Comparison of ENCODE assay signal across 22 cellular contexts in the genomic region with DNA sequence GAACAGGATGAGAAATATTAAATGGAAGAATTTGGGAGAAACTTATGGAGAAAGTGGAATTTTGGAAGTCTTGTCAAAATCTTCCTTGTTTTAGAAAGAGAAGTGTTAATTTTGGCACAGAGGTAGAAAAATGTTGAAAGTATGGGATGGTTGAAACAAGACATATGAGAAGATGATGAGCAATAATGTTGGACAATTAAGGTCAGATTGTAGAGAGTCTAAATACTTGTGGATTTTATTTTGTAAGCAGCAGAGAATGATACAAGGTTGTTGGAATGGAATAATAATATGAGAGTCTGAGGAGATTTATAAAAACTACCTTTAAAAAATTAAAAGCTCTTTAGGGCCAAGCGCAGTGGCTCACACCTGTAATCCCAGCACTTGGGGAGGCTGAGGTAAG. TPM values are rescaled to one million over a fixed set of nuclear protein-coding genes. Genes with fewer than 3 reads are reported as not detected.
DNase-seq lines count a peak whose midpoint lies in the region; ATAC-seq and TF ChIP-seq lines count a peak whose summit lies in the region.
"Had no signal": no experiment of that assay in that cellular context is flagged by ENCODE, and none has a peak within 500 bp of the region (broad histone marks: within the 10 kb centered on the region; RNA-seq: fewer than 3 reads in every experiment).

No MANE protein-coding gene starts in this region.

- H3K4me1 Mint-ChIP-seq in T-helper 2 cell treated with Interferon-gamma antibody and Interleukin-4, amounts not matched to agents 5 μg/mL and 100 μg/mL, for 36 hours (ENCODE audit: low read depth): peaks cover 43% of the 10 kb centered on the region
- H3K4me1 Mint-ChIP-seq in Calu3 (ENCODE audit: low read depth, unreplicated experiment) (no peaks in the 10 kb centered on the region), memory B cell (peaks cover 29% of the 10 kb centered on the region)

- H3K27me3 ChIP-seq in SU-DHL-6 (ENCODE audit: low read length) (no peaks in the 10 kb centered on the region), H7 (ENCODE audit: control insufficient read depth, insufficient read depth, low read length) (no peaks in the 10 kb centered on the region)
- H3K27me3 ChIP-seq: adrenal gland, breast epithelium, neutrophil, thyroid gland had no signal

- CTCF ChIA-PET in Calu3 (lab: Charles Lee): no interaction called here

- H3K4me3 Mint-ChIP-seq in T-helper 2 cell treated with Interferon-gamma antibody and Interleukin-4, amounts not matched to agents 5 μg/mL and 100 μg/mL, for 36 hours: no peak overlapping the region
- H3K4me3 Mint-ChIP-seq in Calu3 (ENCODE audit: low read depth, unreplicated experiment): no peak overlapping the region
- no peak overlapping the region for H3K4me3 Mint-ChIP-seq in memory B cell
- H3K4me3 Mint-ChIP-seq: endodermal cell, H9 had no signal

- H3K79me2 ChIP-seq in SU-DHL-6 (ENCODE audit: insufficient read depth, low read length): peaks cover 99% of the 10 kb centered on the region

- peaks cover 26% of the 10 kb centered on the region for H3K36me3 Mint-ChIP-seq in T-helper 2 cell treated with Interferon-gamma antibody and Interleukin-4, amounts not matched to agents 5 μg/mL and 100 μg/mL, for 36 hours (ENCODE audit: low read depth)
- H3K36me3 Mint-ChIP-seq in Calu3 (ENCODE audit: insufficient read depth, unreplicated experiment) (no peaks in the 10 kb centered on the region), memory B cell (peaks cover 10% of the 10 kb centered on the region)

- H3K9me2 ChIP-seq in SU-DHL-6 (replicated peaks; ENCODE audit: insufficient read depth, low read length): no peaks in the 10 kb centered on the region

- peak overlapping the region; percentile 67 for H3K27ac ChIP-seq in SU-DHL-6 (ENCODE audit: low read depth, low read length)
- H3K27ac ChIP-seq: adrenal gland, breast epithelium, neutrophil, thyroid gland had no signal

- no peak for ATAC-seq in memory B cell (ENCODE audit: low read depth)
- ATAC-seq: activated CD4-positive, CD25-positive, alpha-beta regulatory T cell treated with anti-CD3 and anti-CD28 coated beads, Interleukin-2, amount 50 U/mL, for 24 hours had no signal

- no peak for DNase-seq in T-helper 2 cell treated with Interferon-gamma antibody and Interleukin-4, amounts not matched to agents 5 μg/mL and 100 μg/mL, for 36 hours (ENCODE audit: low spot score)
- no peak for DNase-seq in T-helper 2 cell
- no peak for DNase-seq in Calu3
- no peak for DNase-seq in memory B cell (ENCODE audit: low spot score in 2 of 2)
- no peak for DNase-seq in MV-4-11 (lab: John Stamatoyannopoulos, UW)
- no peak for DNase-seq in NK-92 treated with Interleukin-12 subunit alpha and Interleukin-12 subunit beta, amount 100 ng/mL, for 24 hours (lab: John Stamatoyannopoulos, UW)
- no peak for DNase-seq in H7
- DNase-seq: 8988T; activated effector memory CD4-positive, alpha-beta T cell treated with Interleukin-2 at 50 U/mL for 16 hours; adrenal gland; cortex of kidney; endodermal cell; glutamatergic neuron; H9; NCI-H1417 treated with DMSO at 0.1 percent for 48 hours; NCI-H510A treated with DMSO at 0.1 percent for 48 hours; stimulated activated naive CD4-positive, alpha-beta T cell; thyroid gland had no signal

- no peaks in the 10 kb centered on the region for H3K36me3 ChIP-seq in SU-DHL-6 (ENCODE audit: low read length)
- no peaks in the 10 kb centered on the region for H3K36me3 ChIP-seq in H7 (replicated peaks; ENCODE audit: control insufficient read depth, insufficient read depth, low read length)
- H3K36me3 ChIP-seq: adrenal gland, breast epithelium, neutrophil, thyroid gland had no signal

- intact Hi-C loops in Calu3 (cut with micrococcal nuclease; ENCODE audit: unreplicated experiment): no loop called here

- H3F3A ChIP-seq in SU-DHL-6 (ENCODE audit: insufficient read depth): peaks cover 60% of the 10 kb centered on the region

- no peaks in the 10 kb centered on the region for H3K27me3 Mint-ChIP-seq in T-helper 2 cell treated with Interferon-gamma antibody and Interleukin-4, amounts not matched to agents 5 μg/mL and 100 μg/mL, for 36 hours (ENCODE audit: low read depth)
- no peaks in the 10 kb centered on the region for H3K27me3 Mint-ChIP-seq in Calu3 (ENCODE audit: unreplicated experiment)
- no peaks in the 10 kb centered on the region for H3K27me3 Mint-ChIP-seq in memory B cell

- H3K4me2 ChIP-seq in SU-DHL-6 (ENCODE audit: low read depth, low read length, poor library complexity, severe bottlenecking): peak overlapping the region; percentile 81

- H3K4me3 ChIP-seq in SU-DHL-6 (ENCODE audit: insufficient read depth, low read length, poor library complexity, severe bottlenecking) (no peak overlapping the region), H7 (ENCODE audit: insufficient read depth, low read depth, low read length) (no peak overlapping the region)
- H3K4me3 ChIP-seq: breast epithelium, thyroid gland had no signal

- no peaks in the 10 kb centered on the region for H3K9me3 Mint-ChIP-seq in T-helper 2 cell treated with Interferon-gamma antibody and Interleukin-4, amounts not matched to agents 5 μg/mL and 100 μg/mL, for 36 hours
- H3K9me3 Mint-ChIP-seq in Calu3 (ENCODE audit: low read depth, unreplicated experiment) (no peaks in the 10 kb centered on the region), memory B cell (no peaks in the 10 kb centered on the region)

- no peak overlapping the region for H2AFZ ChIP-seq in SU-DHL-6 (ENCODE audit: low read depth, low read length, severe bottlenecking)

- H3K9ac ChIP-seq in SU-DHL-6 (ENCODE audit: low read length): peak overlapping the region; percentile 35; the same call in 1 of the 2 replicates

- TF ChIP-seq CTCF in Calu3 (IDR thresholded peaks at IDR 0.05; ENCODE audit: unreplicated experiment) (no peak), SU-DHL-6 (IDR thresholded peaks at IDR 0.05; ENCODE audit: insufficient read depth, low read length, poor library complexity, severe bottlenecking) (no peak)

- no peaks in the 10 kb centered on the region for H3K9me3 ChIP-seq in SU-DHL-6 (ENCODE audit: insufficient read depth, low read length)
- H3K9me3 ChIP-seq: adrenal gland, breast epithelium, neutrophil, thyroid gland had no signal

- peak overlapping the region; percentile 18 for H3K27ac Mint-ChIP-seq in T-helper 2 cell treated with Interferon-gamma antibody and Interleukin-4, amounts not matched to agents 5 μg/mL and 100 μg/mL, for 36 hours
- H3K27ac Mint-ChIP-seq in Calu3 (ENCODE audit: unreplicated experiment): peak overlapping the region; percentile 19
- H3K27ac Mint-ChIP-seq in memory B cell: peak overlapping the region; percentile 15
- H3K27ac Mint-ChIP-seq: endodermal cell, H9 had no signal

- H4K20me1 ChIP-seq in SU-DHL-6 (ENCODE audit: low read depth, low read length): peaks cover 11% of the 10 kb centered on the region; the same call in 1 of the 2 replicates

- no TSS peak for BruUV-seq in Calu3 (replicated peaks; lab: Mats Ljungman, UMichigan)

RNA-seq across cellular contexts. Expression of gene PHTF2, which starts 34.6 kb away (rescaled TPM):
- 19.0 and 20.3 TPM in 2 replicates for total RNA-seq in Calu3 (2022)
- total RNA-seq in H7 (2014; rRNA removed; shearing (Covaris generic)): 17.3 and 32.5 TPM in 2 replicates

RNA-seq across cellular contexts. Expression of gene TMEM60, which starts 34.9 kb away (rescaled TPM):
- 9.6 and 12.5 TPM in 2 replicates for total RNA-seq in Calu3 (2022)
- 28.5 and 32.3 TPM in 2 replicates for total RNA-seq in H7 (2014; rRNA removed; shearing (Covaris generic))
